25 cellular contexts compared by ENCODE assay signal in the genomic region with DNA sequence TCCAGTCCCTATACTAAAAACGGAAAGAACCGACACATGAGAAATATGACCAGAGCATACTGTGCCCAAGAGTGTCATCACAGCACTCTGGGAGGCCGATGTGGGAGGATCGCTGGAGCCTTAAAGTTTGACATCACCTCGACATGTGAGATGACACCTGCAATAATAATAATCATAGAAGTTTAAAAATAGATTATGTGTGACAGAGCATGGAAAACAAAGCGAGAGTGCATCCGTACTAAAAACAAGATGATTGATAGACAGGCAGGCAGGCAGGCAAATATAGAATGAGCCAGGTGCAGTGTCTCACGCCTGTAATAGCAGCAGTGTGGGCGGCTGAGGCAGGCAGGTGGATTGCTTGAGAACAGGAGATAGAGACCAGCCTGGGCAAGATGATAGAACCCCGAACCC.
A peak's percentile ranks its signal among the peaks of the same experiment; 100 is the strongest.
DNase-seq lines count a peak whose midpoint lies in the region; ATAC-seq and TF ChIP-seq lines count a peak whose summit lies in the region.
"Had no signal": no experiment of that assay in that cellular context is flagged by ENCODE, and none has a peak within 500 bp of the region (broad histone marks: within the 10 kb centered on the region; RNA-seq: fewer than 3 reads in every experiment).

No MANE protein-coding gene starts in this region.

- H3K36me3 ChIP-seq in A673 (ENCODE audit: insufficient read depth, low read length, poor library complexity, severe bottlenecking): no peaks in the 10 kb centered on the region
- H3K36me3 ChIP-seq in esophagus muscularis mucosa: no peaks in the 10 kb centered on the region
- no peaks in the 10 kb centered on the region for H3K36me3 ChIP-seq in upper lobe of left lung
- H3K36me3 ChIP-seq in HAP-1 (replicated peaks): no peaks in the 10 kb centered on the region
- no peaks in the 10 kb centered on the region for H3K36me3 ChIP-seq in thyroid gland
- H3K36me3 ChIP-seq: SJSA1 had no signal

- H3K9me3 ChIP-seq in A673 (ENCODE audit: low read depth, low read length, poor library complexity, severe bottlenecking) (no peaks in the 10 kb centered on the region), esophagus muscularis mucosa (peaks cover 0 to 7% (median 0%) of the 10 kb centered on the region in 4 donors), upper lobe of left lung (peaks cover 0 to 3% (median 0%) of the 10 kb centered on the region in 4 donors), HAP-1 (no peaks in the 10 kb centered on the region), thyroid gland (no peaks in the 10 kb centered on the region)
- H3K9me3 ChIP-seq: SJSA1 had no signal

- in situ Hi-C loops in HAP-1 (cut with MboI; ENCODE audit: low sequenced_read_pairs): no loop called here

- H3K4me3 ChIP-seq in A673 (ENCODE audit: low read depth, low read length, poor library complexity, severe bottlenecking) (no peak overlapping the region), esophagus muscularis mucosa (no peak overlapping the region), upper lobe of left lung (no peak overlapping the region), HAP-1 (no peak overlapping the region), thyroid gland (replicated peaks in 1 of 3) (no peak overlapping the region)
- H3K4me3 ChIP-seq: SJSA1 had no signal

- peak; percentile 82 for ATAC-seq in GM18867 (IDR thresholded peaks at IDR 0.05; ENCODE audit: unreplicated experiment)
- ATAC-seq in upper lobe of left lung (ENCODE audit: low FRiP score in 2 of 2): no peak
- ATAC-seq: CD8-positive, alpha-beta T cell; Right ventricle myocardium inferior had no signal

- 61% methylated on average over 10 of the region's 10 CpGs for WGBS in esophagus muscularis mucosa
- 87 to 89% methylated on average over 10 of the region's 10 CpGs for WGBS in upper lobe of left lung, 2 donors
- 83 to 90% methylated on average over 10 of the region's 10 CpGs for WGBS in thyroid gland, 2 donors

- DNase-seq in A673 (ENCODE audit: low spot score) (peak; percentile 58), NAMALWA (ENCODE audit: low spot score) (peak; percentile 82), esophagus muscularis mucosa (ENCODE audit: extremely low spot score) (peak; percentile 55), DMS153 treated with DMSO at 0.1 percent for 48 hours (lab: John Stamatoyannopoulos, UW; ENCODE audit: unreplicated experiment) (no peak), upper lobe of left lung (no peak), HAP-1 (ENCODE audit: low spot score in 2 of 2) (no peak), thyroid gland (no peak)
- DNase-seq: 8988T; AML-193; C1 segment of cervical spinal cord; Calu3; CD8-positive, alpha-beta T cell; DMS153; GDM1; IMR-90; NCI-H1694; NCI-H2081 treated with DMSO at 0.1 percent for 48 hours; NCI-H2171 treated with DMSO at 0.1 percent for 48 hours; NCI-H524 treated with DMSO at 0.1 percent for 48 hours; NCI-H82; OCI-M1 had no signal

- H3K4me1 ChIP-seq in A673 (ENCODE audit: insufficient read depth, low read length, poor library complexity, severe bottlenecking) (peaks cover 7% of the 10 kb centered on the region), esophagus muscularis mucosa (no peaks in the 10 kb centered on the region), upper lobe of left lung (no peaks in the 10 kb centered on the region), HAP-1 (no peaks in the 10 kb centered on the region), thyroid gland (no peaks in the 10 kb centered on the region)
- H3K4me1 ChIP-seq: SJSA1 had no signal

- intact Hi-C loops in A673 (cut with micrococcal nuclease; ENCODE audit: unreplicated experiment) (loop anchor here (10.0 kb wide), 1 partner anchor 1568 kb away; no protein-coding TSS in a partner anchor), esophagus muscularis mucosa (cut with DNase I) (no loop called here), thyroid gland (cut with DNase I) (no loop called here)

- H3K27ac ChIP-seq in A673 (ENCODE audit: low read depth, low read length, poor library complexity, severe bottlenecking): peak overlapping the region; percentile 88
- no peak overlapping the region for H3K27ac ChIP-seq in esophagus muscularis mucosa (replicated peaks in 1 of 4)
- no peak overlapping the region for H3K27ac ChIP-seq in upper lobe of left lung
- no peak overlapping the region for H3K27ac ChIP-seq in thyroid gland
- H3K27ac ChIP-seq: KMS-11, SJSA1 had no signal

- POLR2A ChIA-PET in A673 (lab: Charles Lee; ENCODE audit: low non-redundant PET): no interaction called here

- no peaks in the 10 kb centered on the region for H3K27me3 ChIP-seq in A673 (replicated peaks; ENCODE audit: insufficient read depth, low read depth, low read length, poor library complexity)
- peaks cover 0 to 21% (median 0%) of the 10 kb centered on the region in 4 donors for H3K27me3 ChIP-seq in esophagus muscularis mucosa
- no peaks in the 10 kb centered on the region for H3K27me3 ChIP-seq in upper lobe of left lung
- H3K27me3 ChIP-seq in HAP-1 (ENCODE audit: low read depth): no peaks in the 10 kb centered on the region
- no peaks in the 10 kb centered on the region for H3K27me3 ChIP-seq in thyroid gland
- H3K27me3 ChIP-seq: SJSA1 had no signal

- TSS peak; percentile 90 for BruUV-seq in A673 (replicated peaks; lab: Mats Ljungman, UMichigan)

- no peak for TF ChIP-seq EP300 in esophagus muscularis mucosa (IDR thresholded peaks at IDR 0.05)
- no peak for TF ChIP-seq EP300 in upper lobe of left lung (IDR thresholded peaks at IDR 0.05)

- TF ChIP-seq POLR2A in esophagus muscularis mucosa (IDR thresholded peaks at IDR 0.05; ENCODE audit: low read depth): no peak
- no peak for TF ChIP-seq POLR2A in upper lobe of left lung (IDR thresholded peaks at IDR 0.05)
- no peak for TF ChIP-seq POLR2A in thyroid gland (IDR thresholded peaks at IDR 0.05)

- CTCF ChIA-PET in A673 (lab: Charles Lee): no interaction called here

- TF ChIP-seq CTCF in A673 (conservative IDR thresholded peaks at IDR 0.05; ENCODE audit: low read depth, low read length): no peak
- no peak for TF ChIP-seq CTCF in esophagus muscularis mucosa (IDR thresholded peaks at IDR 0.05)
- TF ChIP-seq CTCF in upper lobe of left lung (IDR thresholded peaks at IDR 0.05): no peak
- TF ChIP-seq CTCF in thyroid gland (IDR thresholded peaks at IDR 0.05): no peak

Comparison
In these comparisons a context has a peak if more than half of its experiments do, and no peak if none do; other contexts are left out.
1. DNase-seq: peak in A673 (single experiment), NAMALWA (single experiment) and esophagus muscularis mucosa (single experiment); none in DMS153 treated with DMSO at 0.1 percent for 48 hours (single experiment), upper lobe of left lung (0 of 2), HAP-1 (0 of 2) and thyroid gland (0 of 2).